ENCODE assay signal across 10 cellular contexts in the genomic region with DNA sequence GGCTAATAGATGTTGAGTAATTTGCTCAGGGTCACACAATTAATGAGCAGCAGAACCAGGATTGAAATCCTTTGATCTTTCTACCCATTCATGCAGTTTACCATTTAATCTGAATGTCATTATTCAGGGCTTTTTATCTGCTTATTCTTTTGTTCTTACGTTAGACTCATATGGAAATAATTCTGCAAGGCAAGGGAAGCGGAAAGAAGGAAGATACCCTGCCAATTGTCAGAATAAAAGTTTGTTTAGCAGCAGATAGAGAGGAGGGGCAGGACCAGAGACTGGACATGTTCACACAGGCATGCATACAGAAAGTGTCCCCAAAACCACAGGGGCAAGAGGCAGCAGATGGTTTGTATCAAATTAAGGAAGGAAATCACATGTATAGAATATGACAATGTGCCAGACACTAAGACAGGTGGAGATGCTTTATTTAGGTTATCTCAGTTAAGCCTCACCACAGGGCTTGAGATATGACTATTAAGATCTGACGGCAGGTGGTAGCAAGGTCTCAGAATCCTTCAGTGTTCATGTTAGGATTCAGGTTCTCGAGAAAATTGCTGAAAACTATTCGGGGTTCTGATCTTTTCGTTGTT. TPM values are rescaled to one million over a fixed set of nuclear protein-coding genes. Genes with fewer than 3 reads are reported as not detected.
DNase-seq lines count a peak whose midpoint lies in the region; ATAC-seq and FAIRE-seq lines count a peak whose summit lies in the region.
"Had no signal": no experiment of that assay in that cellular context is flagged by ENCODE, and none has a peak within 500 bp of the region (broad histone marks: within the 10 kb centered on the region; RNA-seq: fewer than 3 reads in every experiment).

No MANE protein-coding gene starts in this region.

- H3K4me3 Mint-ChIP-seq in activated T-cell treated with anti-CD3 and anti-CD28 coated beads, Interleukin-2, amount 50 U/mL, for 4 hours: no peak overlapping the region

- no peaks in the 10 kb centered on the region for H3K4me1 Mint-ChIP-seq in activated T-cell treated with anti-CD3 and anti-CD28 coated beads, Interleukin-2, amount 50 U/mL, for 4 hours (ENCODE audit: low read depth)

- H3K27me3 Mint-ChIP-seq in activated T-cell treated with anti-CD3 and anti-CD28 coated beads, Interleukin-2, amount 50 U/mL, for 4 hours (ENCODE audit: low read depth): no peaks in the 10 kb centered on the region

- H3K9me3 Mint-ChIP-seq in activated T-cell treated with anti-CD3 and anti-CD28 coated beads, Interleukin-2, amount 50 U/mL, for 4 hours: no peaks in the 10 kb centered on the region

- peaks cover 31% of the 10 kb centered on the region for H3K36me3 Mint-ChIP-seq in activated T-cell treated with anti-CD3 and anti-CD28 coated beads, Interleukin-2, amount 50 U/mL, for 4 hours (ENCODE audit: insufficient read depth)

- ATAC-seq in HG03060 (IDR thresholded peaks at IDR 0.05; ENCODE audit: low read depth, unreplicated experiment): peak; percentile 98
- no peak for ATAC-seq in activated T-cell treated with anti-CD3 and anti-CD28 coated beads, Interleukin-2, amount 50 U/mL, for 4 hours
- ATAC-seq: K562 had no signal

- no peak for FAIRE-seq in HTR-8/SVneo (lab: Jason Lieb, UNC)
- FAIRE-seq: K562, urothelium cell line had no signal

- DNase-seq in COLO668 (lab: John Stamatoyannopoulos, UW; ENCODE audit: unreplicated experiment): peak; percentile 28
- DNase-seq in GM19240 (ENCODE audit: insufficient read length, low spot score): peak; percentile 8
- peak; percentile 80 for DNase-seq in NCI-H524 treated with DMSO at 0.1 percent for 48 hours (lab: John Stamatoyannopoulos, UW)
- no peak for DNase-seq in HTR-8/SVneo (ENCODE audit: insufficient read length, low spot score)
- no peak for DNase-seq in stimulated activated naive CD4-positive, alpha-beta T cell (lab: John Stamatoyannopoulos, UW)
- no peak for DNase-seq in activated T-cell treated with anti-CD3 and anti-CD28 coated beads, Interleukin-2, amount 50 U/mL, for 4 hours
- DNase-seq in cortex of kidney (lab: John Stamatoyannopoulos, UW): no peak

RNA-seq across cellular contexts. Expression of a gene that starts 29.8 kb away (rescaled TPM):
- total RNA-seq in activated T-cell treated with anti-CD3 and anti-CD28 coated beads, Interleukin-2, amount 50 U/mL, for 4 hours: 1 to 10 TPM; 7.1 to 7.6 (median 7.3) TPM

RNA-seq across cellular contexts. Expression of a gene that starts 46.9 kb away (rescaled TPM):
- total RNA-seq in activated T-cell treated with anti-CD3 and anti-CD28 coated beads, Interleukin-2, amount 50 U/mL, for 4 hours: 10 to 100 TPM; 37.3 to 44.2 (median 41.9) TPM

Comparison
In these comparisons a context has a peak if more than half of its experiments do, and no peak if none do; other contexts are left out.
1. DNase-seq: peak in COLO668 (single experiment), GM19240 (single experiment) and NCI-H524 treated with DMSO at 0.1 percent for 48 hours (single experiment); none in HTR-8/SVneo (single experiment), stimulated activated naive CD4-positive, alpha-beta T cell (0 of 6), activated T-cell treated with anti-CD3 and anti-CD28 coated beads, Interleukin-2, amount 50 U/mL, for 4 hours (single experiment) and cortex of kidney (single experiment).